Comparison of ENCODE assay signal across 16 cellular contexts in the genomic region with DNA sequence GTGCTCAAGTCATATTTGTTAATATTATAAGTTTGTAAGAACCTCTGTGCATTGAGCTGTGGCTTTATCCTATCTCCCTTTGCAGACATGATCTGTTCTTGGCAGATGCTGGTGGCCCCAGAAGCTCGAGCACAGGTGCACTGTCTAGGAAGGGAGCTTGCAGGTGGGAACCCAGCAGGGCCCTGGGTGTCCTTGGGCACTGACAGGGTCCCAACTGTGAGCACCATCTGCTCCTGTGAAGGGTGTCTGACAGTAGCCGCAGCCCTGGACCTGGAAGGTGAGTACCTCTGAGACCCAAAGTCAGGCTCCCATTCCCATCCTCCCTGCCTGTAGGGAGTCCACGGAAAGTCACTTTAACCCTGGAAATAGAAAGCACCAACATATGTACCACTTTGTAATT. TPM values are rescaled to one million over a fixed set of nuclear protein-coding genes. Genes with fewer than 3 reads are reported as not detected.
DNase-seq lines count a peak whose midpoint lies in the region; ATAC-seq and TF ChIP-seq lines count a peak whose summit lies in the region.
"Had no signal": no experiment of that assay in that cellular context is flagged by ENCODE, and none has a peak within 500 bp of the region (broad histone marks: within the 10 kb centered on the region; RNA-seq: fewer than 3 reads in every experiment).

No MANE protein-coding gene starts in this region.

- peak overlapping the region; percentile 63 for H3K27ac ChIP-seq in WERI-Rb-1
- no peak overlapping the region for H3K27ac ChIP-seq in neural progenitor cell
- H3K27ac ChIP-seq: A549 had no signal

- H4K20me1 ChIP-seq in neural progenitor cell (ENCODE audit: low read depth) = no peaks in the 10 kb centered on the region

- no peaks in the 10 kb centered on the region for H3F3A ChIP-seq in neural progenitor cell (ENCODE audit: low read depth)

- H3K9me3 ChIP-seq in WERI-Rb-1 (ENCODE audit: severe bottlenecking) (peaks cover 14% of the 10 kb centered on the region), neural progenitor cell (ENCODE audit: low read depth) (no peaks in the 10 kb centered on the region)
- H3K9me3 ChIP-seq: A549 had no signal

- H3K4me3 ChIP-seq in WERI-Rb-1 (ENCODE audit: low read depth, low read length) (no peak overlapping the region), neural progenitor cell (no peak overlapping the region)
- H3K4me3 ChIP-seq: A549 had no signal

- H3K4me1 ChIP-seq in neural progenitor cell = no peaks in the 10 kb centered on the region
- H3K4me1 ChIP-seq: A549 had no signal

- ATAC-seq in HG02938 (IDR thresholded peaks at IDR 0.05; ENCODE audit: unreplicated experiment) = no peak
- ATAC-seq: A549; CD8-positive, alpha-beta T cell; HepG2 had no signal

- no peaks in the 10 kb centered on the region for H3K27me3 Mint-ChIP-seq in neural progenitor cell (ENCODE audit: insufficient read depth, low read depth)

- H3K9ac ChIP-seq in neural progenitor cell = no peak overlapping the region

- no peaks in the 10 kb centered on the region for H3K27me3 ChIP-seq in WERI-Rb-1 (ENCODE audit: insufficient read depth, low read depth, severe bottlenecking)
- H3K27me3 ChIP-seq in neural progenitor cell = no peaks in the 10 kb centered on the region

- no peak overlapping the region for H2AFZ ChIP-seq in neural progenitor cell (replicated peaks)

- H3K4me2 ChIP-seq in neural progenitor cell = no peak overlapping the region
- H3K4me2 ChIP-seq: A549 had no signal

- H3K36me3 Mint-ChIP-seq in neural progenitor cell = no peaks in the 10 kb centered on the region
- H3K36me3 Mint-ChIP-seq: CD14-positive monocyte; CD8-positive, alpha-beta T cell had no signal

- H3K4me1 Mint-ChIP-seq in neural progenitor cell = no peaks in the 10 kb centered on the region

- no peaks in the 10 kb centered on the region for H3K9me3 Mint-ChIP-seq in neural progenitor cell
- H3K9me3 Mint-ChIP-seq: H9 had no signal

- no peak overlapping the region for H3K4me3 Mint-ChIP-seq in neural progenitor cell
- H3K4me3 Mint-ChIP-seq: CD14-positive monocyte; CD8-positive, alpha-beta T cell; H9 had no signal

- in situ Hi-C loops in G401 (cut with HindIII; ENCODE audit: low sequenced_read_pairs) = no loop called here

- H3K27ac Mint-ChIP-seq in neural progenitor cell = no peak overlapping the region
- H3K27ac Mint-ChIP-seq: CD14-positive monocyte; CD8-positive, alpha-beta T cell; H9 had no signal

- DNase-seq in G401 (ENCODE audit: low spot score) (peak; percentile 72), NCI-H2171 (lab: John Stamatoyannopoulos, UW) (peak; percentile 62), NCI-H82 (lab: John Stamatoyannopoulos, UW) (peak; percentile 72), WERI-Rb-1 (peak; percentile 58), SW480 (ENCODE audit: low spot score) (no peak), islet precursor cell (no peak), neural progenitor cell (ENCODE audit: low spot score) (no peak)
- DNase-seq: CD8-positive, alpha-beta T cell; COR-L47; DMS53; GOT3; H9 had no signal

- no peaks in the 10 kb centered on the region for H3K36me3 ChIP-seq in WERI-Rb-1
- H3K36me3 ChIP-seq in neural progenitor cell = no peaks in the 10 kb centered on the region

- no peaks in the 10 kb centered on the region for H3K79me2 ChIP-seq in neural progenitor cell (ENCODE audit: low read depth)

- no peak for TF ChIP-seq CTCF in WERI-Rb-1 (IDR thresholded peaks at IDR 0.05; ENCODE audit: low read depth, low read length)
- no peak for TF ChIP-seq CTCF in neural progenitor cell (IDR thresholded peaks at IDR 0.05)

RNA-seq across cellular contexts. Expression of a gene that starts 2.4 kb away (rescaled TPM):
- not detected in 2 replicates for total RNA-seq in G401 (2014; rRNA removed; shearing (Covaris generic))
- not detected in 2 replicates for total RNA-seq in neural progenitor cell (ENCODE audit: low replicate concordance)
- total RNA-seq: CD8-positive, alpha-beta T cell; H9; HepG2 had no signal

Comparison
In these comparisons a context has a peak if more than half of its experiments do, and no peak if none do; other contexts are left out.
1. DNase-seq: peak in G401 (single experiment), NCI-H2171 (single experiment), NCI-H82 (single experiment) and WERI-Rb-1 (single experiment); none in SW480 (single experiment), islet precursor cell (single experiment) and neural progenitor cell (single experiment).